Comparison of ENCODE assay signal across 11 cellular contexts in the genomic region with DNA sequence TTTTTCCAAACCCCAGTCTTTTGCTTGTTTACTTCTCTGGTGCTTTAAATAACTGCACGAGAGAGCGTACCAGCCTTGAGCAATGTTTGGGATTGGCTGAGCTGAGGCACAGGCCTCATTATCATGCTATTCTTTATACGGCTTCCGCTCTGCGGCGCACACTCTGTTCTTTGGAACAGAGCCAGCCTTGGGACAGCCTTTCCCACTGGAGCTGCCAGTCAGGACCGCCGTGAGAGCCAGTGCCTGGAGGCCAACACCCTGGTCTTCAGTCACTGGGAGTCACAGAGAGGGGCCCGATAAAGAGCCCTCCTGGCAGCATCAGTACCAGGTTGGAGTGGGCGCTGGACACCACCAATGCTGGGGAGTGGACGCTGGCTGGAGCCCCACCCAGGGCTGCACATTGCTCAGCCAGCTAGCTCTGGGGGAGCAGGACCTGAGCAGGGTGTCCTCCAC.
DNase-seq lines count a peak whose midpoint lies in the region; ATAC-seq, FAIRE-seq and TF ChIP-seq lines count a peak whose summit lies in the region.
"Had no signal": no experiment of that assay in that cellular context is flagged by ENCODE, and none has a peak within 500 bp of the region (broad histone marks: within the 10 kb centered on the region; RNA-seq: fewer than 3 reads in every experiment).

No MANE protein-coding gene starts in this region.

- H3K27ac Mint-ChIP-seq in activated CD8-positive, alpha-beta T cell treated with anti-CD3 and anti-CD28 coated beads, Interleukin-2, amount 10 ng/mL, durations not matched to agents 7 days and 5 days = no peak overlapping the region

- H3K4me3 ChIP-seq in stomach smooth muscle (ENCODE audit: low read length in 2 of 2) = peak overlapping the region in 1 of 2 donors; percentile 49
- H3K4me3 ChIP-seq: SJCRH30 had no signal

- H3K9me3 Mint-ChIP-seq in activated CD8-positive, alpha-beta T cell treated with anti-CD3 and anti-CD28 coated beads, Interleukin-2, amount 10 ng/mL, durations not matched to agents 7 days and 5 days (ENCODE audit: insufficient read depth) = no peaks in the 10 kb centered on the region

- no peak overlapping the region for H3K4me3 Mint-ChIP-seq in activated CD8-positive, alpha-beta T cell treated with anti-CD3 and anti-CD28 coated beads, Interleukin-2, amount 10 ng/mL, durations not matched to agents 7 days and 5 days

- H3K4me1 Mint-ChIP-seq in activated CD8-positive, alpha-beta T cell treated with anti-CD3 and anti-CD28 coated beads, Interleukin-2, amount 10 ng/mL, durations not matched to agents 7 days and 5 days (ENCODE audit: low read depth) = no peaks in the 10 kb centered on the region

- no peaks in the 10 kb centered on the region for H3K27me3 Mint-ChIP-seq in activated CD8-positive, alpha-beta T cell treated with anti-CD3 and anti-CD28 coated beads, Interleukin-2, amount 10 ng/mL, durations not matched to agents 7 days and 5 days (ENCODE audit: low read depth)

- no peaks in the 10 kb centered on the region for H3K27me3 ChIP-seq in stomach smooth muscle (ENCODE audit: control insufficient read depth in 1 of 2, insufficient read depth in 2 of 2, low read length in 2 of 2)
- H3K27me3 ChIP-seq: SJCRH30 had no signal

- DNase-seq in NCI-H1105 (lab: John Stamatoyannopoulos, UW) (peak; percentile 21), brain pericyte (ENCODE audit: low read depth, low spot score) (peak; percentile 33), iris pigment epithelial cell (ENCODE audit: low read depth) (peak; percentile 75), H54 (ENCODE audit: insufficient read length, low spot score) (no peak)
- no peak for DNase-seq in activated CD8-positive, alpha-beta T cell treated with anti-CD3 and anti-CD28 coated beads, Interleukin-2, amount 10 ng/mL, durations not matched to agents 7 days and 5 days
- DNase-seq: effector CD8-positive, alpha-beta T cell; stimulated activated CD4-positive, alpha-beta T cell treated with anti-CD3 and anti-CD28 coated beads, Interleukin-4, amount 100 ng/mL, for 1 hour had no signal

- TF ChIP-seq POLR2A in H54 (IDR thresholded peaks at IDR 0.05; ENCODE audit: low read depth, low read length) = no peak

- H3K4me1 ChIP-seq in stomach smooth muscle (ENCODE audit: control insufficient read depth, insufficient read depth, low read length) = peaks cover 27% of the 10 kb centered on the region
- H3K4me1 ChIP-seq: SJCRH30 had no signal

- no peaks in the 10 kb centered on the region for H3K9me3 ChIP-seq in stomach smooth muscle (ENCODE audit: control insufficient read depth in 2 of 2, low read length in 2 of 2)
- H3K9me3 ChIP-seq: SJCRH30 had no signal

- no peak for FAIRE-seq in H54 (lab: Jason Lieb, UNC)

- H3K27ac ChIP-seq in stomach smooth muscle (ENCODE audit: low read length) = peak overlapping the region; percentile 94
- H3K27ac ChIP-seq: SJCRH30 had no signal

- ATAC-seq in GM21526 (IDR thresholded peaks at IDR 0.05; ENCODE audit: low FRiP score, unreplicated experiment) = no peak
- ATAC-seq in activated CD8-positive, alpha-beta T cell treated with anti-CD3 and anti-CD28 coated beads, Interleukin-2, amount 10 ng/mL, durations not matched to agents 7 days and 5 days = no peak
- no peak for ATAC-seq in GM21381 (IDR thresholded peaks at IDR 0.05; ENCODE audit: unreplicated experiment)

- H3K36me3 Mint-ChIP-seq in activated CD8-positive, alpha-beta T cell treated with anti-CD3 and anti-CD28 coated beads, Interleukin-2, amount 10 ng/mL, durations not matched to agents 7 days and 5 days (ENCODE audit: low read depth) = no peaks in the 10 kb centered on the region

- CTCF ChIA-PET in activated CD8-positive, alpha-beta T cell treated with anti-CD3 and anti-CD28 coated beads, Interleukin-2, amount 10 ng/mL, durations not matched to agents 7 days and 5 days (lab: Charles Lee) = interaction anchor here (0.9 to 1.4 kb wide), 2 partner anchors 16 to 80 kb away, joined by 3 to 5 read pairs; no protein-coding TSS in a partner anchor

- POLR2A ChIA-PET in activated CD8-positive, alpha-beta T cell treated with anti-CD3 and anti-CD28 coated beads, Interleukin-2, amount 10 ng/mL, durations not matched to agents 7 days and 5 days (lab: Charles Lee) = no interaction called here

- peak overlapping the region in 1 of 2 donors; percentile 36 for H3K9ac ChIP-seq in stomach smooth muscle (ENCODE audit: low read length in 2 of 2)

- peaks cover 5 to 8% of the 10 kb centered on the region in 2 donors for H3K36me3 ChIP-seq in stomach smooth muscle (ENCODE audit: control insufficient read depth in 2 of 2, insufficient read depth in 2 of 2, low read length in 2 of 2)

Comparison
In these comparisons a context has a peak if more than half of its experiments do, and no peak if none do; other contexts are left out.
1. DNase-seq: peak in NCI-H1105 (single experiment), brain pericyte (single experiment) and iris pigment epithelial cell (single experiment); none in H54 (single experiment) and activated CD8-positive, alpha-beta T cell treated with anti-CD3 and anti-CD28 coated beads, Interleukin-2, amount 10 ng/mL, durations not matched to agents 7 days and 5 days (single experiment).